In genomic region chr6:153130515-153131036, GRCh38 we compare ENCODE assay signal across 8 cellular contexts. TPM values are rescaled to one million over a fixed set of nuclear protein-coding genes. Genes with fewer than 3 reads are reported as not detected.
DNase-seq lines count a peak whose midpoint lies in the region; ATAC-seq lines count a peak whose summit lies in the region.

No MANE protein-coding gene starts in this region.

- H3K27ac Mint-ChIP-seq in stimulated activated effector memory CD8-positive, alpha-beta T cell treated with anti-CD3 and anti-CD28 coated beads, Interleukin-12 subunit alpha, Interleukin-12 subunit beta, amount 100 ng/mL, for 72 hours, result no peak overlapping the region

- H3K9me3 ChIP-seq in adipocyte (ENCODE audit: control insufficient read depth, low read length) (no peaks in the 10 kb centered on the region), iPS-20b (ENCODE audit: insufficient read depth, low read depth, low read length) (no peaks in the 10 kb centered on the region)

- peak overlapping the region; percentile 92 for H3K4me3 ChIP-seq in adipocyte (ENCODE audit: low read length)
- peak overlapping the region; percentile 84 for H3K4me3 ChIP-seq in iPS-20b (ENCODE audit: low read length)

- no peaks in the 10 kb centered on the region for H3K27me3 ChIP-seq in adipocyte (replicated peaks; ENCODE audit: control insufficient read depth, insufficient read depth, low read length)
- peaks cover 46% of the 10 kb centered on the region for H3K27me3 ChIP-seq in iPS-20b (ENCODE audit: insufficient read depth, low read length)

- no peaks in the 10 kb centered on the region for H3K36me3 Mint-ChIP-seq in stimulated activated effector memory CD8-positive, alpha-beta T cell treated with anti-CD3 and anti-CD28 coated beads, Interleukin-12 subunit alpha, Interleukin-12 subunit beta, amount 100 ng/mL, for 72 hours

- no peaks in the 10 kb centered on the region for H3K36me3 ChIP-seq in adipocyte (ENCODE audit: control insufficient read depth, insufficient read depth, low read length, severe bottlenecking)
- no peaks in the 10 kb centered on the region for H3K36me3 ChIP-seq in iPS-20b (ENCODE audit: insufficient read depth, low read depth, low read length)

- peaks cover 15% of the 10 kb centered on the region for H3K4me1 ChIP-seq in adipocyte (ENCODE audit: control insufficient read depth, insufficient read depth, low read length)
- peaks cover 10% of the 10 kb centered on the region for H3K4me1 ChIP-seq in iPS-20b (ENCODE audit: insufficient read depth, low read length)

- peak overlapping the region; percentile 73 for H3K4me3 Mint-ChIP-seq in stimulated activated effector memory CD8-positive, alpha-beta T cell treated with anti-CD3 and anti-CD28 coated beads, Interleukin-12 subunit alpha, Interleukin-12 subunit beta, amount 100 ng/mL, for 72 hours

- no peak overlapping the region for H3K27ac ChIP-seq in iPS-20b (ENCODE audit: low read length)

- H3K9ac ChIP-seq in adipocyte (ENCODE audit: low read length) (peak overlapping the region; percentile 80), iPS-20b (ENCODE audit: low read depth, low read length) (peak overlapping the region; percentile 67; the same call in 1 of the 2 replicates)

- H3K9me3 Mint-ChIP-seq in stimulated activated effector memory CD8-positive, alpha-beta T cell treated with anti-CD3 and anti-CD28 coated beads, Interleukin-12 subunit alpha, Interleukin-12 subunit beta, amount 100 ng/mL, for 72 hours, result no peaks in the 10 kb centered on the region

- peaks cover 24% of the 10 kb centered on the region for H3K4me1 Mint-ChIP-seq in stimulated activated effector memory CD8-positive, alpha-beta T cell treated with anti-CD3 and anti-CD28 coated beads, Interleukin-12 subunit alpha, Interleukin-12 subunit beta, amount 100 ng/mL, for 72 hours

- DNase-seq in Right ventricle myocardium superior (no peak), Right ventricle myocardium inferior (ENCODE audit: missing footprints) (no peak), adipocyte (ENCODE audit: low read depth) (peak; percentile 51), NCI-H1436 treated with DMSO at 0.1 percent for 48 hours (lab: John Stamatoyannopoulos, UW) (no peak)
- no peak for DNase-seq in stimulated activated effector memory CD8-positive, alpha-beta T cell treated with anti-CD3 and anti-CD28 coated beads, Interleukin-12 subunit alpha, Interleukin-12 subunit beta, amount 100 ng/mL, for 72 hours (ENCODE audit: low spot score in 2 of 2)
- DNase-seq in activated CD4-positive, alpha-beta T cell treated with anti-CD3 and anti-CD28 coated beads, Interleukin-2, amount 50 U/mL, for 4 hours, result no peak

- intact Hi-C loops in Right ventricle myocardium superior (cut with DNase I), result no loop called here
- intact Hi-C loops in Right ventricle myocardium inferior (cut with DNase I), result no loop called here

- ATAC-seq in Right ventricle myocardium superior (ENCODE audit: poor library complexity) (peak; percentile 40), Right ventricle myocardium inferior (no peak), HG03066 (IDR thresholded peaks at IDR 0.05; ENCODE audit: low read depth, unreplicated experiment) (peak; percentile 29)
- peak; percentile 6 for ATAC-seq in stimulated activated effector memory CD8-positive, alpha-beta T cell treated with anti-CD3 and anti-CD28 coated beads, Interleukin-12 subunit alpha, Interleukin-12 subunit beta, amount 100 ng/mL, for 72 hours

RNA-seq across cellular contexts. Expression of gene RGS17, which starts 0.5 kb away (rescaled TPM):
- total RNA-seq in Right ventricle myocardium superior, result 0.05 TPM
- 0.05 TPM for total RNA-seq in Right ventricle myocardium inferior
